1 cellular context compared by ENCODE assay signal in genomic region chr1:212595229-212595628, GRCh38.
TF ChIP-seq lines count a peak whose summit lies in the region.

No MANE protein-coding gene starts in this region.

TF ChIP-seq in SK-N-SH, 30 proteins besides CTCF, POLR2A, EP300 and RAD21 (continued from another document):
- TF ChIP-seq EZH2phosphoT487 (IDR thresholded peaks at IDR 0.05; ENCODE audit: borderline replicate concordance, low read depth): no peak
